13 cellular contexts compared by ENCODE assay signal in genomic region chr11:133950874-133951483, GRCh38. TPM values are rescaled to one million over a fixed set of nuclear protein-coding genes. Genes with fewer than 3 reads are reported as not detected.
DNase-seq lines count a peak whose midpoint lies in the region; ATAC-seq and TF ChIP-seq lines count a peak whose summit lies in the region.
"Had no signal": no experiment of that assay in that cellular context is flagged by ENCODE, and none has a peak within 500 bp of the region (broad histone marks: within the 10 kb centered on the region; RNA-seq: fewer than 3 reads in every experiment).

No MANE protein-coding gene starts in this region.

- peaks cover 81% of the 10 kb centered on the region for H4K20me1 ChIP-seq in neural progenitor cell (ENCODE audit: low read depth)

- ATAC-seq in Right ventricle myocardium inferior (peak; percentile 58), aorta (ENCODE audit: low FRiP score) (peak; percentile 45)

- peak overlapping the region; percentile 77 for H3K4me2 ChIP-seq in neural progenitor cell

- H3K27ac ChIP-seq in neural progenitor cell (no peak overlapping the region), aorta (ENCODE audit: low read depth in 1 of 2, low read length in 2 of 2) (peak overlapping the region; percentile 15 to 85)
- H3K27ac ChIP-seq: SJSA1 had no signal

- H3K36me3 ChIP-seq in neural progenitor cell (no peaks in the 10 kb centered on the region), aorta (ENCODE audit: control insufficient read depth in 1 of 2, insufficient read depth in 2 of 2, low read length in 1 of 2) (no peaks in the 10 kb centered on the region)
- H3K36me3 ChIP-seq: SJSA1 had no signal

- H3K4me1 Mint-ChIP-seq in activated naive CD4-positive, alpha-beta T cell treated with anti-CD3 and anti-CD28 coated beads, Interleukin-2, amount 10 ng/mL, durations not matched to agents 7 days and 5 days: peaks cover 94% of the 10 kb centered on the region
- H3K4me1 Mint-ChIP-seq in neural progenitor cell: peaks cover 66% of the 10 kb centered on the region

- peaks cover 32% of the 10 kb centered on the region for H3F3A ChIP-seq in neural progenitor cell (ENCODE audit: low read depth)

- H3K4me3 Mint-ChIP-seq in activated naive CD4-positive, alpha-beta T cell treated with anti-CD3 and anti-CD28 coated beads, Interleukin-2, amount 10 ng/mL, durations not matched to agents 7 days and 5 days: no peak overlapping the region
- no peak overlapping the region for H3K4me3 Mint-ChIP-seq in neural progenitor cell

- peaks cover 29% of the 10 kb centered on the region for H3K79me2 ChIP-seq in neural progenitor cell (ENCODE audit: low read depth)

- H3K4me1 ChIP-seq in neural progenitor cell (peaks cover 74% of the 10 kb centered on the region), aorta (ENCODE audit: control insufficient read depth in 1 of 2, insufficient read depth in 2 of 2, low read length in 2 of 2) (peaks cover 3 to 4% of the 10 kb centered on the region in 2 donors)
- H3K4me1 ChIP-seq: SJSA1 had no signal

- DNase-seq in activated naive CD4-positive, alpha-beta T cell treated with anti-CD3 and anti-CD28 coated beads, Interleukin-2, amount 10 ng/mL, durations not matched to agents 7 days and 5 days: no peak
- DNase-seq in activated naive CD4-positive, alpha-beta T cell treated with anti-CD3 and anti-CD28 coated beads, Interleukin-2, amount 50 U/mL, for 16 hours: no peak
- peak; percentile 80 for DNase-seq in Right ventricle myocardium inferior (ENCODE audit: missing footprints)
- DNase-seq in neural progenitor cell (ENCODE audit: low spot score): peak; percentile 39
- peak in 1 of 2 donors; percentile 68 for DNase-seq in aorta
- no peak for DNase-seq in dermis blood vessel endothelial cell
- DNase-seq in SKM-1 (lab: John Stamatoyannopoulos, UW; ENCODE audit: unreplicated experiment): no peak
- no peak for DNase-seq in activated CD4-positive, alpha-beta T cell treated with anti-CD3 and anti-CD28 coated beads, Interleukin-2, amount 50 U/mL, for 48 hours
- DNase-seq: activated CD4-positive, alpha-beta T cell treated with anti-CD3 and anti-CD28 coated beads, Interleukin-2, amount 10 ng/mL, durations not matched to agents 24 days and 14 days; activated naive CD4-positive, alpha-beta T cell treated with Interleukin-2 at 50 U/mL for 16 hours; GF-D8 had no signal

- no peak for TF ChIP-seq CTCF in neural progenitor cell (IDR thresholded peaks at IDR 0.05)

- CTCF ChIA-PET in activated naive CD4-positive, alpha-beta T cell treated with anti-CD3 and anti-CD28 coated beads, Interleukin-2, amount 10 ng/mL, durations not matched to agents 7 days and 5 days (lab: Charles Lee): interaction anchor here (4.1 kb wide), 1 partner anchor 8 kb away, joined by 19 read pairs; no protein-coding TSS in a partner anchor

- no peaks in the 10 kb centered on the region for H3K9me3 ChIP-seq in neural progenitor cell (ENCODE audit: low read depth)
- H3K9me3 ChIP-seq in aorta (ENCODE audit: control insufficient read depth, low read length): no peaks in the 10 kb centered on the region
- H3K9me3 ChIP-seq: SJSA1 had no signal

- WGBS in aorta, 2 donors: 8 to 10% methylated on average over 23 to 24 of the region's 24 CpGs

- H3K9ac ChIP-seq in neural progenitor cell: no peak overlapping the region

- H3K36me3 Mint-ChIP-seq in activated naive CD4-positive, alpha-beta T cell treated with anti-CD3 and anti-CD28 coated beads, Interleukin-2, amount 10 ng/mL, durations not matched to agents 7 days and 5 days: peaks cover 44% of the 10 kb centered on the region
- H3K36me3 Mint-ChIP-seq in neural progenitor cell: no peaks in the 10 kb centered on the region

- peak overlapping the region; percentile 31 for H3K4me3 ChIP-seq in neural progenitor cell
- peak overlapping the region in 1 of 2 donors; percentile 24 for H3K4me3 ChIP-seq in aorta (ENCODE audit: low read length in 2 of 2)
- H3K4me3 ChIP-seq: SJSA1 had no signal

- H3K9me3 Mint-ChIP-seq in activated naive CD4-positive, alpha-beta T cell treated with anti-CD3 and anti-CD28 coated beads, Interleukin-2, amount 10 ng/mL, durations not matched to agents 7 days and 5 days: no peaks in the 10 kb centered on the region
- no peaks in the 10 kb centered on the region for H3K9me3 Mint-ChIP-seq in neural progenitor cell
- H3K9me3 Mint-ChIP-seq: activated CD4-positive, alpha-beta T cell treated with anti-CD3 and anti-CD28 coated beads, Interleukin-2, amount 10 ng/mL, durations not matched to agents 24 days and 14 days had no signal

- peaks cover 32% of the 10 kb centered on the region for H3K27me3 ChIP-seq in neural progenitor cell
- H3K27me3 ChIP-seq in aorta (ENCODE audit: control insufficient read depth in 1 of 2, insufficient read depth in 2 of 2, low read length in 1 of 2): no peaks in the 10 kb centered on the region

- H2AFZ ChIP-seq in neural progenitor cell (replicated peaks): no peak overlapping the region

- peak overlapping the region; percentile 75 for H3K27ac Mint-ChIP-seq in activated naive CD4-positive, alpha-beta T cell treated with anti-CD3 and anti-CD28 coated beads, Interleukin-2, amount 10 ng/mL, durations not matched to agents 7 days and 5 days
- H3K27ac Mint-ChIP-seq in neural progenitor cell: no peak overlapping the region
- H3K27ac Mint-ChIP-seq: activated CD4-positive, alpha-beta T cell treated with anti-CD3 and anti-CD28 coated beads, Interleukin-2, amount 10 ng/mL, durations not matched to agents 24 days and 14 days; progenitor cell of endocrine pancreas had no signal

- intact Hi-C loops in Right ventricle myocardium inferior (cut with DNase I) (loop anchor here (10.0 kb wide), 1 partner anchor 274 kb away; the partner anchor contains the start of genes NCAPD3 and VPS26B), aorta (cut with DNase I) (loop anchor here (2.0 to 10.0 kb wide), 4 partner anchors 20 to 194 kb away; no protein-coding TSS in a partner anchor)

- peaks cover 3% of the 10 kb centered on the region for H3K27me3 Mint-ChIP-seq in activated naive CD4-positive, alpha-beta T cell treated with anti-CD3 and anti-CD28 coated beads, Interleukin-2, amount 10 ng/mL, durations not matched to agents 7 days and 5 days
- H3K27me3 Mint-ChIP-seq in neural progenitor cell (ENCODE audit: insufficient read depth, low read depth): peaks cover 23% of the 10 kb centered on the region
- H3K27me3 Mint-ChIP-seq: activated CD4-positive, alpha-beta T cell treated with anti-CD3 and anti-CD28 coated beads, Interleukin-2, amount 10 ng/mL, durations not matched to agents 24 days and 14 days had no signal

RNA-seq across cellular contexts. Expression of gene IGSF9B, which starts 5.8 kb away (rescaled TPM):
- total RNA-seq in Right ventricle myocardium inferior (41.7 TPM), neural progenitor cell (ENCODE audit: low replicate concordance) (1.3 and 5.4 TPM in 2 replicates), aorta (10 to 100 TPM; 59.7 to 93.9 TPM), dermis blood vessel endothelial cell (0.05 and 0.17 TPM in 2 replicates)
- polyA plus RNA-seq in aorta: 10 to 100 TPM in 1 of 2 donors, 1 to 10 TPM in 1; 6.5 to 29.7 TPM
- total RNA-seq: SJSA1 had no signal

Comparison
In these comparisons a context has a peak if more than half of its experiments do, and no peak if none do; other contexts are left out.
1. DNase-seq: peak in Right ventricle myocardium inferior (single experiment) and neural progenitor cell (single experiment); none in activated naive CD4-positive, alpha-beta T cell treated with anti-CD3 and anti-CD28 coated beads, Interleukin-2, amount 10 ng/mL, durations not matched to agents 7 days and 5 days (single experiment), activated naive CD4-positive, alpha-beta T cell treated with anti-CD3 and anti-CD28 coated beads, Interleukin-2, amount 50 U/mL, for 16 hours (single experiment), dermis blood vessel endothelial cell (single experiment), SKM-1 (single experiment) and activated CD4-positive, alpha-beta T cell treated with anti-CD3 and anti-CD28 coated beads, Interleukin-2, amount 50 U/mL, for 48 hours (0 of 2).